21 cellular contexts compared by ENCODE assay signal in the genomic region with DNA sequence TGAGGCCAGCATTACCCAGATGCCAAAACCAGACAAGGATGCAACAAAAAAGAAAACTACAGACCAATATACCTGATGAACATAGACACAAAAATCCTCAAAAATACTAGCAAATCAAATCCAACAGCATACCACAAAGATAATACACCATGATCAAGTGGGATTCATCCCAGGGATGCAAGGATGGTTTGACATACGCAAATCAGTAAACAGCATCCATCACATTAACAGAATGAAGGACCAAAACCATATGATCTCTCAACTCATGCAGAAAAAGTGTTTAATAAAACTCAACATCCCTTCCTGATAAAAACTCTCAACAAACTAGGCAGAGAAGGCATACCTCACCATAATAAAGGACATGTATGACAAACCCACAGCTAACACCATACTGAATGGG.
"Had no signal": no experiment of that assay in that cellular context is flagged by ENCODE, and none has a peak within 500 bp of the region (broad histone marks: within the 10 kb centered on the region; RNA-seq: fewer than 3 reads in every experiment).

No MANE protein-coding gene starts in this region.

- DNase-seq: naive thymus-derived CD4-positive, alpha-beta T cell; natural killer cell; occipital lobe; ovary; posterior cingulate gyrus; psoas muscle; right cardiac atrium; right lobe of liver; sigmoid colon; small intestine; stimulated activated CD4-positive, alpha-beta T cell treated with anti-CD3 and anti-CD28 coated beads, Interleukin-15, amount 100 ng/mL, for 24 hours; stimulated activated CD4-positive, alpha-beta T cell treated with anti-CD3 and anti-CD28 coated beads, Interleukin-2, amount 100 ng/mL, for 24 hours; stimulated activated CD4-positive, alpha-beta T cell treated with anti-CD3 and anti-CD28 coated beads, Interleukin-4, amount 100 ng/mL, for 1 hour; stimulated activated CD4-positive, alpha-beta T cell treated with anti-CD3 and anti-CD28 coated beads, Interleukin-4, amount 100 ng/mL, for 4 hours; stimulated activated naive B cell treated with anti-CD40 and anti-IgM and Interleukin-4, amounts not matched to agents 10 μg/mL and 1 μg/mL and 100 μg/mL, for 72 hours; stimulated activated naive CD4-positive, alpha-beta T cell treated with Interleukin-2 at 50 U/mL for 16 hours; stomach; thyroid gland; trophoblast cell; upper lobe of left lung; uterus had no signal

- FAIRE-seq: small intestine had no signal
